17 cellular contexts compared by ENCODE assay signal in genomic region chr11:28339488-28339887, GRCh38.
DNase-seq lines count a peak whose midpoint lies in the region; ATAC-seq and TF ChIP-seq lines count a peak whose summit lies in the region.
"Had no signal": no experiment of that assay in that cellular context is flagged by ENCODE, and none has a peak within 500 bp of the region (broad histone marks: within the 10 kb centered on the region; RNA-seq: fewer than 3 reads in every experiment).

No MANE protein-coding gene starts in this region.

- ATAC-seq in HG02623 (IDR thresholded peaks at IDR 0.05; ENCODE audit: unreplicated experiment) (no peak), HG02678 (IDR thresholded peaks at IDR 0.05; ENCODE audit: unreplicated experiment) (no peak), GM18498 (IDR thresholded peaks at IDR 0.05; ENCODE audit: unreplicated experiment) (no peak)
- ATAC-seq: CD8-positive, alpha-beta T cell had no signal

- H3K36me3 ChIP-seq in HEK293 (ENCODE audit: control insufficient read depth in 2 of 2, insufficient read depth in 1 of 2, low read length in 2 of 2) = no peaks in the 10 kb centered on the region
- H3K36me3 ChIP-seq: BLaER1 treated with 17β-estradiol and CSF1 and Interleukin-3, amounts not matched to agents 10 nM and 100 nM had no signal

- H3K4me3 ChIP-seq in HEK293 (ENCODE audit: low read depth, low read length) = no peak overlapping the region
- H3K4me3 ChIP-seq: BLaER1 treated with 17β-estradiol and CSF1 and Interleukin-3, amounts not matched to agents 10 nM and 100 nM had no signal

- H3K27ac ChIP-seq in HEK293 (ENCODE audit: extremely low read depth, low read depth, low read length) = no peak overlapping the region
- H3K27ac ChIP-seq: BLaER1 treated with 17β-estradiol and CSF1 and Interleukin-3, amounts not matched to agents 10 nM and 100 nM; C4-2B had no signal

- CTCF ChIA-PET in HEK293 (lab: Yijun Ruan, JAX) = no interaction called here

- no peak for TF ChIP-seq CTCF in HEK293 (tag by site-specific recombination; IDR thresholded peaks at IDR 0.05)

- no peaks in the 10 kb centered on the region for H3K4me1 ChIP-seq in HEK293 (ENCODE audit: control insufficient read depth, insufficient read depth, low read length)
- H3K4me1 ChIP-seq: Caco-2 had no signal

- DNase-seq in OCI-M1 (lab: John Stamatoyannopoulos, UW) (peak; percentile 8), amniotic epithelial cell (ENCODE audit: low read depth) (peak; percentile 9), NCI-H1417 (lab: John Stamatoyannopoulos, UW) (no peak)
- DNase-seq: 8988T; AML-193; Caco-2; Calu3; CD4-positive, alpha-beta T cell; CD8-positive, alpha-beta T cell; DMS79 treated with DMSO at 0.1 percent for 48 hours; GF-D8 had no signal

- POLR2A ChIA-PET in HEK293 (lab: Yijun Ruan, JAX) = no interaction called here

- no peaks in the 10 kb centered on the region for H3K9me3 ChIP-seq in HEK293 (ENCODE audit: control insufficient read depth, insufficient read depth, low read depth, low read length)
- H3K9me3 ChIP-seq: Caco-2 had no signal

TF ChIP-seq in HEK293, 187 proteins besides CTCF, POLR2A, EP300 and RAD21:
- TF ChIP-seq RBAK (tag by site-specific recombination; IDR thresholded peaks at IDR 0.05) = no peak
- no peak for TF ChIP-seq ZBTB7A (tag by site-specific recombination; IDR thresholded peaks at IDR 0.05; ENCODE audit: low read depth)
- no peak for TF ChIP-seq ZNF169 (tag by site-specific recombination; IDR thresholded peaks at IDR 0.05)
- no peak for TF ChIP-seq ZFHX2 (tag by site-specific recombination; conservative IDR thresholded peaks at IDR 0.05)
- TF ChIP-seq ZBTB8A (tag by site-specific recombination; IDR thresholded peaks at IDR 0.05) = no peak
- no peak for TF ChIP-seq ZNF48 (tag by site-specific recombination; IDR thresholded peaks at IDR 0.05)
- no peak for TF ChIP-seq SCRT1 (tag by site-specific recombination; IDR thresholded peaks at IDR 0.05; ENCODE audit: borderline replicate concordance)
- TF ChIP-seq ZNF518A (tag by site-specific recombination; conservative IDR thresholded peaks at IDR 0.05; ENCODE audit: low read depth) = no peak
- TF ChIP-seq ZNF133 (tag by site-specific recombination; IDR thresholded peaks at IDR 0.05) = peak; percentile 62; the same call in 1 of the 2 replicates
- no peak for TF ChIP-seq ATF2 (tag by site-specific recombination; IDR thresholded peaks at IDR 0.05; ENCODE audit: low read depth)
- peak; percentile 99 for TF ChIP-seq ZNF558 (tag by site-specific recombination; IDR thresholded peaks at IDR 0.05)

Comparison
In these comparisons a context has a peak if more than half of its experiments do, and no peak if none do; other contexts are left out.
1. DNase-seq: peak in OCI-M1 (single experiment) and amniotic epithelial cell (single experiment); none in NCI-H1417 (0 of 3).